12 cellular contexts compared by ENCODE assay signal in the genomic region with DNA sequence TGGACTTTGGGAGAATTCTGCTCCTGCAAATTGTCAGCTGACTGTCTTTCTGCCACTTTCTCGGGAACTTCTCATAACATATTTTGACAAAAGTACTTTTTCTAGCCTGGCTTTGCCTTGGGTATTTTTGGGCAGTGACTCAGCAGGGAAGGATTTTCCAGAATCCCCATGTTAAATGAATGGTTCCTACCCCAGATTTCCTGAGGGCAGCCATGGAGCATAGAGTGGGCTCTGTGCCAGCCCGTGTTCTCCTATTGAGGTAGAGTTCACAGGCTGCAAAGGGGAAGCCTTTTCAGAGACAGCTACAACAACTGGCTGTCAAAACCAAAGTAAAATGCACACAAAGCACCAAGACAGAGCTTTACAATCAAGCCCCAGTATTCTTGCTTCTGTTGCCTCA. TPM values are rescaled to one million over a fixed set of nuclear protein-coding genes. Genes with fewer than 3 reads are reported as not detected.
DNase-seq lines count a peak whose midpoint lies in the region; ATAC-seq and TF ChIP-seq lines count a peak whose summit lies in the region.
"Had no signal": no experiment of that assay in that cellular context is flagged by ENCODE, and none has a peak within 500 bp of the region (broad histone marks: within the 10 kb centered on the region; RNA-seq: fewer than 3 reads in every experiment).

No MANE protein-coding gene starts in this region.

- H3K79me2 ChIP-seq in GM23338 (replicated peaks; ENCODE audit: insufficient read depth) (no peaks in the 10 kb centered on the region), hepatocyte (no peaks in the 10 kb centered on the region)

- DNase-seq in GM23338 (ENCODE audit: low spot score) (no peak), fibroblast of pulmonary artery (ENCODE audit: low read depth) (peak; percentile 67), hepatocyte (ENCODE audit: low spot score) (no peak), SIG-M5 (lab: John Stamatoyannopoulos, UW) (no peak)
- no peak for DNase-seq in activated CD4-positive, alpha-beta memory T cell treated with anti-CD3 and anti-CD28 coated beads, Interleukin-2, amount 10 ng/mL, durations not matched to agents 7 days and 5 days
- DNase-seq: activated effector memory CD4-positive, alpha-beta T cell treated with Interleukin-2 at 50 U/mL for 16 hours; head of caudate nucleus; NCI-H1930 had no signal

- H3K27me3 ChIP-seq in GM23338 (ENCODE audit: insufficient read depth) (no peaks in the 10 kb centered on the region), skeletal muscle satellite cell (ENCODE audit: control insufficient read depth, insufficient read depth, low read length) (no peaks in the 10 kb centered on the region), hepatocyte (no peaks in the 10 kb centered on the region)

- no peaks in the 10 kb centered on the region for H3K36me3 Mint-ChIP-seq in GM23338 (ENCODE audit: low read depth)
- peaks cover 89% of the 10 kb centered on the region for H3K36me3 Mint-ChIP-seq in activated CD4-positive, alpha-beta memory T cell treated with anti-CD3 and anti-CD28 coated beads, Interleukin-2, amount 10 ng/mL, durations not matched to agents 7 days and 5 days (ENCODE audit: low read depth)

- POLR2A ChIA-PET in activated CD4-positive, alpha-beta memory T cell treated with anti-CD3 and anti-CD28 coated beads, Interleukin-2, amount 10 ng/mL, durations not matched to agents 7 days and 5 days (lab: Charles Lee) = no interaction called here

- TF ChIP-seq CTCF in GM23338 (conservative IDR thresholded peaks at IDR 0.05; ENCODE audit: low read depth in 2 of 2) (no peak), fibroblast of pulmonary artery (IDR thresholded peaks at IDR 0.05; ENCODE audit: low read length, missing control alignments) (no peak), hepatocyte (IDR thresholded peaks at IDR 0.05; ENCODE audit: poor library complexity) (no peak)

- no peaks in the 10 kb centered on the region for H3K9me2 ChIP-seq in GM23338 (ENCODE audit: insufficient read depth)
- no peaks in the 10 kb centered on the region for H3K9me2 ChIP-seq in hepatocyte (replicated peaks; ENCODE audit: insufficient read depth)

- H3K27me3 Mint-ChIP-seq in GM23338 (ENCODE audit: insufficient read depth, low read depth, poor library complexity) = peaks cover 3% of the 10 kb centered on the region
- no peaks in the 10 kb centered on the region for H3K27me3 Mint-ChIP-seq in activated CD4-positive, alpha-beta memory T cell treated with anti-CD3 and anti-CD28 coated beads, Interleukin-2, amount 10 ng/mL, durations not matched to agents 7 days and 5 days
- H3K27me3 Mint-ChIP-seq: natural killer cell treated with Interleukin-12 subunit alpha and Interleukin-12 subunit beta and Interleukin-15 and Interleukin-18, amount 100 ng/mL, for 72 hours had no signal

- no peaks in the 10 kb centered on the region for H3K9me3 Mint-ChIP-seq in GM23338
- no peaks in the 10 kb centered on the region for H3K9me3 Mint-ChIP-seq in activated CD4-positive, alpha-beta memory T cell treated with anti-CD3 and anti-CD28 coated beads, Interleukin-2, amount 10 ng/mL, durations not matched to agents 7 days and 5 days
- H3K9me3 Mint-ChIP-seq: natural killer cell treated with Interleukin-12 subunit alpha and Interleukin-12 subunit beta and Interleukin-15 and Interleukin-18, amount 100 ng/mL, for 72 hours had no signal

- no peaks in the 10 kb centered on the region for H3F3A ChIP-seq in GM23338 (replicated peaks; ENCODE audit: low read depth)

- 85% methylated on average over 2 of the region's 2 CpGs for WGBS in hepatocyte (ENCODE audit: low lambda C conversion rate, missing lambda C conversion rate)

- ATAC-seq in GM23338 (no peak), HG03045 (IDR thresholded peaks at IDR 0.05; ENCODE audit: unreplicated experiment) (no peak), GM19455 (IDR thresholded peaks at IDR 0.05; ENCODE audit: unreplicated experiment) (no peak)
- ATAC-seq: natural killer cell treated with Interleukin-12 subunit alpha and Interleukin-12 subunit beta and Interleukin-15 and Interleukin-18, amount 100 ng/mL, for 72 hours had no signal

- H3K4me3 ChIP-seq in GM23338 = no peak overlapping the region
- no peak overlapping the region for H3K4me3 ChIP-seq in fibroblast of pulmonary artery (replicated peaks; ENCODE audit: low read depth, low read length)
- no peak overlapping the region for H3K4me3 ChIP-seq in skeletal muscle satellite cell (ENCODE audit: low read length)
- H3K4me3 ChIP-seq in hepatocyte = no peak overlapping the region

- H3K9me3 ChIP-seq in skeletal muscle satellite cell (replicated peaks; ENCODE audit: low read length) (no peaks in the 10 kb centered on the region), hepatocyte (ENCODE audit: low read depth) (no peaks in the 10 kb centered on the region)

- H3K9ac ChIP-seq in skeletal muscle satellite cell (ENCODE audit: low read depth, low read length) = no peak overlapping the region

- CTCF ChIA-PET in activated CD4-positive, alpha-beta memory T cell treated with anti-CD3 and anti-CD28 coated beads, Interleukin-2, amount 10 ng/mL, durations not matched to agents 7 days and 5 days (lab: Charles Lee) = interaction anchor here (1.0 kb wide), 1 partner anchor 60 kb away, joined by 3 read pairs; no protein-coding TSS in a partner anchor

- peak overlapping the region; percentile 55; the same call in 1 of the 2 replicates for H3K27ac Mint-ChIP-seq in GM23338
- peak overlapping the region; percentile 21 for H3K27ac Mint-ChIP-seq in activated CD4-positive, alpha-beta memory T cell treated with anti-CD3 and anti-CD28 coated beads, Interleukin-2, amount 10 ng/mL, durations not matched to agents 7 days and 5 days

- H2AFZ ChIP-seq in GM23338 = no peak overlapping the region
- no peak overlapping the region for H2AFZ ChIP-seq in hepatocyte

- no peaks in the 10 kb centered on the region for H3K36me3 ChIP-seq in GM23338 (ENCODE audit: insufficient read depth)
- H3K36me3 ChIP-seq in skeletal muscle satellite cell (ENCODE audit: insufficient read depth, low read length) = no peaks in the 10 kb centered on the region
- no peaks in the 10 kb centered on the region for H3K36me3 ChIP-seq in hepatocyte (replicated peaks; ENCODE audit: insufficient read depth, low read depth)

- H3K4me1 ChIP-seq in GM23338 (ENCODE audit: insufficient read depth) = peaks cover 7% of the 10 kb centered on the region
- peaks cover 29% of the 10 kb centered on the region for H3K4me1 ChIP-seq in skeletal muscle satellite cell (ENCODE audit: control insufficient read depth, insufficient read depth, low read length)
- H3K4me1 ChIP-seq in hepatocyte (ENCODE audit: insufficient read depth) = peaks cover 10% of the 10 kb centered on the region

- peaks cover 11% of the 10 kb centered on the region for H3K4me1 Mint-ChIP-seq in GM23338
- H3K4me1 Mint-ChIP-seq in activated CD4-positive, alpha-beta memory T cell treated with anti-CD3 and anti-CD28 coated beads, Interleukin-2, amount 10 ng/mL, durations not matched to agents 7 days and 5 days = peaks cover 27% of the 10 kb centered on the region

- H3K27ac ChIP-seq in GM23338 (ENCODE audit: low read depth) = no peak overlapping the region
- no peak overlapping the region for H3K27ac ChIP-seq in hepatocyte

- H3K4me2 ChIP-seq in GM23338 (no peak overlapping the region), skeletal muscle satellite cell (ENCODE audit: low read length) (peak overlapping the region; percentile 8), hepatocyte (no peak overlapping the region)

- H4K20me1 ChIP-seq in GM23338 (replicated peaks; ENCODE audit: insufficient read depth) = no peaks in the 10 kb centered on the region
- no peaks in the 10 kb centered on the region for H4K20me1 ChIP-seq in hepatocyte (ENCODE audit: insufficient read depth, poor library complexity, severe bottlenecking)

- no peak overlapping the region for H3K4me3 Mint-ChIP-seq in GM23338
- no peak overlapping the region for H3K4me3 Mint-ChIP-seq in activated CD4-positive, alpha-beta memory T cell treated with anti-CD3 and anti-CD28 coated beads, Interleukin-2, amount 10 ng/mL, durations not matched to agents 7 days and 5 days
- H3K4me3 Mint-ChIP-seq: natural killer cell treated with Interleukin-12 subunit alpha and Interleukin-12 subunit beta and Interleukin-15 and Interleukin-18, amount 100 ng/mL, for 72 hours had no signal

TF ChIP-seq in GM23338, 12 proteins besides CTCF, POLR2A, EP300 and RAD21 (continues in another document):
- no peak for TF ChIP-seq NANOG (IDR thresholded peaks at IDR 0.05; ENCODE audit: borderline replicate concordance)
- TF ChIP-seq, protein P1, sequence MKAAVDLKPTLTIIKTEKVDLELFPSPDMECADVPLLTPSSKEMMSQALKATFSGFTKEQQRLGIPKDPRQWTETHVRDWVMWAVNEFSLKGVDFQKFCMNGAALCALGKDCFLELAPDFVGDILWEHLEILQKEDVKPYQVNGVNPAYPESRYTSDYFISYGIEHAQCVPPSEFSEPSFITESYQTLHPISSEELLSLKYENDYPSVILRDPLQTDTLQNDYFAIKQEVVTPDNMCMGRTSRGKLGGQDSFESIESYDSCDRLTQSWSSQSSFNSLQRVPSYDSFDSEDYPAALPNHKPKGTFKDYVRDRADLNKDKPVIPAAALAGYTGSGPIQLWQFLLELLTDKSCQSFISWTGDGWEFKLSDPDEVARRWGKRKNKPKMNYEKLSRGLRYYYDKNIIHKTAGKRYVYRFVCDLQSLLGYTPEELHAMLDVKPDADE (IDR thresholded peaks at IDR 0.05) = no peak
- no peak for TF ChIP-seq EZH2phosphoT487 (IDR thresholded peaks at IDR 0.05; ENCODE audit: unreplicated experiment)
- no peak for TF ChIP-seq ZNF331 (CRISPR knock-in tag; IDR thresholded peaks at IDR 0.05; ENCODE audit: low read depth)
- no peak for TF ChIP-seq EZH2 (IDR thresholded peaks at IDR 0.05; ENCODE audit: low read depth, unreplicated experiment)

RNA-seq across cellular contexts. Expression of gene BMP10, which starts 59.8 kb away (rescaled TPM):
- total RNA-seq in GM23338 (2014; rRNA removed; shearing (Covaris generic)) = not detected in 2 replicates
- polyA plus RNA-seq in GM23338 (2016; fragmentation: Nextera tagmentation; extraction: Ambion mirVana) (not detected in 2 replicates), hepatocyte (not detected in 2 replicates)
- total RNA-seq in activated CD4-positive, alpha-beta memory T cell treated with anti-CD3 and anti-CD28 coated beads, Interleukin-2, amount 10 ng/mL, durations not matched to agents 7 days and 5 days = under 1 TPM in 1 of 2 experiments, not detected in 1; 0.18 TPM
- not detected in 2 replicates for total RNA-seq in skeletal muscle satellite cell (2012; rRNA removed)
- 0.12 and 0.27 TPM in 2 replicates for total RNA-seq in hepatocyte
- total RNA-seq: natural killer cell treated with Interleukin-12 subunit alpha and Interleukin-12 subunit beta and Interleukin-15 and Interleukin-18, amount 100 ng/mL, for 72 hours had no signal
